In genomic region chr6:36380166-36380565, GRCh38 we compare ENCODE assay signal across 34 cellular contexts. TPM values are rescaled to one million over a fixed set of nuclear protein-coding genes. Genes with fewer than 3 reads are reported as not detected.
"Had no signal": no experiment of that assay in that cellular context is flagged by ENCODE, and none has a peak within 500 bp of the region (broad histone marks: within the 10 kb centered on the region; RNA-seq: fewer than 3 reads in every experiment).

No MANE protein-coding gene starts in this region.

- H2AFZ ChIP-seq: hepatocyte had no signal

- FAIRE-seq: colon, endometrium, endothelial cell of umbilical vein had no signal

- H3K79me2 ChIP-seq: hepatocyte had no signal

- H3K4me1 ChIP-seq: body of pancreas, gastroesophageal sphincter, heart right ventricle had no signal

- H3K27ac Mint-ChIP-seq: activated CD4-positive, alpha-beta T cell treated with anti-CD3 and anti-CD28 coated beads for 36 hours; activated CD4-positive, alpha-beta T cell treated with anti-CD3 and anti-CD28 coated beads, Interleukin-2, amount 10 ng/mL, durations not matched to agents 24 days and 14 days; activated CD8-positive, alpha-beta T cell treated with anti-CD3 and anti-CD28 coated beads for 36 hours; activated T-helper 2 cell treated with anti-CD3 and anti-CD28 coated beads, Interferon-gamma antibody, Interleukin-2, Interleukin-4, amounts not matched to agents 10 μg/mL and 5 μg/mL and 100 μg/mL, durations not matched to agents 14 hours and 24 hours and 36 hours had no signal

- H3K4me2 ChIP-seq: hepatocyte had no signal

- H3K9me3 Mint-ChIP-seq: activated CD4-positive, alpha-beta T cell treated with anti-CD3 and anti-CD28 coated beads, Interleukin-2, amount 10 ng/mL, durations not matched to agents 24 days and 14 days; activated CD8-positive, alpha-beta T cell treated with anti-CD3 and anti-CD28 coated beads for 36 hours; activated T-cell treated with anti-CD3 and anti-CD28 coated beads, Interleukin-2, amount 50 U/mL, for 4 hours; activated T-helper 2 cell treated with anti-CD3 and anti-CD28 coated beads, Interferon-gamma antibody, Interleukin-2, Interleukin-4, amounts not matched to agents 10 μg/mL and 5 μg/mL and 100 μg/mL, durations not matched to agents 14 hours and 24 hours and 36 hours had no signal

- DNase-seq: activated CD4-positive, alpha-beta T cell treated with anti-CD3 and anti-CD28 coated beads for 36 hours; activated CD4-positive, alpha-beta T cell treated with anti-CD3 and anti-CD28 coated beads, Interleukin-2, amount 10 ng/mL, durations not matched to agents 24 days and 14 days; activated CD4-positive, CD25-positive, alpha-beta regulatory T cell; activated CD4-positive, CD25-positive, alpha-beta regulatory T cell treated with anti-CD3 and anti-CD28 coated beads, Interleukin-2, amount 50 U/mL, for 72 hours; activated CD8-positive, alpha-beta memory T cell treated with anti-CD3 and anti-CD28 coated beads for 24 hours; activated CD8-positive, alpha-beta T cell treated with anti-CD3 and anti-CD28 coated beads for 36 hours; activated gamma-delta T cell treated with Interleukin-2 at 50 U/mL for 16 hours; activated naive CD4-positive, alpha-beta T cell treated with anti-CD3 and anti-CD28 coated beads, Interleukin-2, amount 50 U/mL, for 16 hours; activated naive CD4-positive, alpha-beta T cell treated with Interleukin-2 at 50 U/mL for 16 hours; activated T-cell treated with anti-CD3 and anti-CD28 coated beads, Interleukin-2, amount 50 U/mL, for 4 hours; amniotic stem cell; anterior cingulate cortex; body of pancreas; caudate nucleus; cortex of kidney; dermis blood vessel endothelial cell; effector CD4-positive, alpha-beta T cell; esophagus squamous epithelium; foreskin melanocyte; heart right ventricle; T-helper 2 cell had no signal

- H3K27me3 Mint-ChIP-seq: activated CD4-positive, alpha-beta T cell treated with anti-CD3 and anti-CD28 coated beads for 36 hours; activated CD4-positive, alpha-beta T cell treated with anti-CD3 and anti-CD28 coated beads, Interleukin-2, amount 10 ng/mL, durations not matched to agents 24 days and 14 days; activated CD8-positive, alpha-beta T cell treated with anti-CD3 and anti-CD28 coated beads for 36 hours had no signal

- H3K4me3 ChIP-seq: body of pancreas, esophagus squamous epithelium, gastroesophageal sphincter, heart right ventricle, hepatocyte had no signal

- H3K9me3 ChIP-seq: body of pancreas, esophagus squamous epithelium, gastroesophageal sphincter, heart right ventricle had no signal

- ATAC-seq: activated CD4-positive, alpha-beta T cell treated with anti-CD3 and anti-CD28 coated beads for 36 hours; activated CD8-positive, alpha-beta T cell treated with anti-CD3 and anti-CD28 coated beads for 36 hours; activated T-cell treated with anti-CD3 and anti-CD28 coated beads, Interleukin-2, amount 50 U/mL, for 4 hours; body of pancreas; gastroesophageal sphincter; heart right ventricle had no signal

- H3K27ac ChIP-seq: body of pancreas, epithelial cell of prostate, esophagus squamous epithelium, gastroesophageal sphincter, heart right ventricle, hepatocyte had no signal

- H3K4me3 Mint-ChIP-seq: activated CD4-positive, alpha-beta T cell treated with anti-CD3 and anti-CD28 coated beads for 36 hours; activated CD4-positive, alpha-beta T cell treated with anti-CD3 and anti-CD28 coated beads, Interleukin-2, amount 10 ng/mL, durations not matched to agents 24 days and 14 days; activated CD8-positive, alpha-beta T cell treated with anti-CD3 and anti-CD28 coated beads for 36 hours; activated T-cell treated with anti-CD3 and anti-CD28 coated beads, Interleukin-2, amount 50 U/mL, for 4 hours had no signal

- H3K36me3 ChIP-seq: esophagus squamous epithelium, gastroesophageal sphincter had no signal

- H3K27me3 ChIP-seq: body of pancreas, esophagus squamous epithelium, gastroesophageal sphincter, hepatocyte had no signal

RNA-seq across cellular contexts. Expression of gene ETV7, which starts 7.3 kb away (rescaled TPM):
- total RNA-seq: chondrocyte had no signal

RNA-seq across cellular contexts. Expression of gene BNIP5, which starts 43.5 kb away (rescaled TPM):
- total RNA-seq: activated CD4-positive, alpha-beta T cell treated with anti-CD3 and anti-CD28 coated beads for 36 hours; activated CD4-positive, alpha-beta T cell treated with anti-CD3 and anti-CD28 coated beads, Interleukin-2, amount 10 ng/mL, durations not matched to agents 24 days and 14 days; activated CD8-positive, alpha-beta T cell treated with anti-CD3 and anti-CD28 coated beads for 36 hours; activated T-cell treated with anti-CD3 and anti-CD28 coated beads, Interleukin-2, amount 50 U/mL, for 4 hours; activated T-helper 2 cell treated with anti-CD3 and anti-CD28 coated beads, Interferon-gamma antibody, Interleukin-2, Interleukin-4, amounts not matched to agents 10 μg/mL and 5 μg/mL and 100 μg/mL, durations not matched to agents 14 hours and 24 hours and 36 hours; chondrocyte; dermis blood vessel endothelial cell; endothelial cell of umbilical vein; esophagus squamous epithelium; fibroblast of lung; fibroblast of villous mesenchyme; gastroesophageal sphincter; glomerular endothelial cell; heart right ventricle; T-helper 1 cell treated with Interleukin-12 subunit alpha and Interleukin-12 subunit beta and Interleukin-4 antibody, amounts not matched to agents 30 ng/mL and 1 ng/mL, for 36 hours had no signal
- polyA plus RNA-seq: endothelial cell of umbilical vein, esophagus, fibroblast of lung, heart right ventricle had no signal
